Comparison of ENCODE assay signal across 8 cellular contexts in genomic region chr2:158024288-158024898, GRCh38.
A peak's percentile ranks its signal among the peaks of the same experiment; 100 is the strongest.
DNase-seq lines count a peak whose midpoint lies in the region; ATAC-seq, FAIRE-seq and TF ChIP-seq lines count a peak whose summit lies in the region.

No MANE protein-coding gene starts in this region.

- no peak overlapping the region for H3K27ac ChIP-seq in OCI-LY7 (ENCODE audit: low read depth, low read length, poor library complexity, severe bottlenecking)
- H3K27ac ChIP-seq in psoas muscle = no peak overlapping the region

- H3K4me3 ChIP-seq in OCI-LY7 (ENCODE audit: low read depth, low read length, poor library complexity, severe bottlenecking) (no peak overlapping the region), psoas muscle (no peak overlapping the region)

- H3K79me2 ChIP-seq in OCI-LY7 (ENCODE audit: insufficient read depth, low read depth, low read length) = no peaks in the 10 kb centered on the region

- BruUV-seq in OCI-LY7 (replicated peaks; lab: Mats Ljungman, UMichigan) = no TSS peak

- H3K36me3 ChIP-seq in OCI-LY7 (ENCODE audit: insufficient read depth, low read length) (no peaks in the 10 kb centered on the region), psoas muscle (ENCODE audit: insufficient read depth in 1 of 2, low read depth in 1 of 2) (no peaks in the 10 kb centered on the region)

- intact Hi-C loops in OCI-LY7 (cut with micrococcal nuclease; ENCODE audit: unreplicated experiment) (loop anchor here (2.0 kb wide), 1 partner anchor 730 kb away; no protein-coding TSS in a partner anchor), psoas muscle (cut with DNase I) (no loop called here)

- no peaks in the 10 kb centered on the region for H4K20me1 ChIP-seq in OCI-LY7 (ENCODE audit: insufficient read depth, low read length)

- TF ChIP-seq CTCF in OCI-LY7 (conservative IDR thresholded peaks at IDR 0.05; ENCODE audit: low read length) (peak; percentile 93), psoas muscle (IDR thresholded peaks at IDR 0.05) (peak; percentile 84)

- 2 to 8% (median 2%) methylated on average over 4 of the region's 4 CpGs for WGBS in psoas muscle, 3 donors

- DNase-seq in AG08396 (ENCODE audit: low spot score) = peak; percentile 42
- peak; percentile 45 for DNase-seq in OCI-LY7 (ENCODE audit: low spot score)
- peak; percentile 13 to 16 for DNase-seq in activated T-helper 1 cell treated with anti-CD3 and anti-CD28 coated beads, Interleukin-2, amount 50 U/mL, for 16 hours (ENCODE audit: low read depth in 1 of 2, low spot score in 1 of 2)
- DNase-seq in frontal cortex (ENCODE audit: low spot score in 2 of 2) = peak in 1 of 2 donors; percentile 27
- DNase-seq in psoas muscle = peak in 1 of 2 donors; percentile 35

- POLR2A ChIA-PET in OCI-LY7 (lab: Charles Lee) = interaction anchor here (0.6 to 0.8 kb wide), 4 partner anchors 22 to 540 kb away, joined by 3 to 5 read pairs (median 3); no protein-coding TSS in a partner anchor

- H3K9me3 ChIP-seq in OCI-LY7 (ENCODE audit: low read length) = no peaks in the 10 kb centered on the region
- H3K9me3 ChIP-seq in psoas muscle = no peaks in the 10 kb centered on the region

- ATAC-seq in GM18498 (IDR thresholded peaks at IDR 0.05; ENCODE audit: unreplicated experiment) (peak; percentile 92), HG03159 (IDR thresholded peaks at IDR 0.05; ENCODE audit: unreplicated experiment) (peak; percentile 92), psoas muscle (peak in 2 of 4 donors; percentile 51 to 75), HG02571 (IDR thresholded peaks at IDR 0.05; ENCODE audit: unreplicated experiment) (no peak)

- no peaks in the 10 kb centered on the region for H3K27me3 ChIP-seq in psoas muscle (ENCODE audit: insufficient read depth in 3 of 3, low read length in 2 of 3)

- CTCF ChIA-PET in OCI-LY7 (lab: Charles Lee; ENCODE audit: unreplicated experiment) = no interaction called here

- no peak overlapping the region for H2AFZ ChIP-seq in OCI-LY7 (ENCODE audit: low read length)

- peak; percentile 86 for FAIRE-seq in frontal cortex (lab: Jason Lieb, UNC)

- H3K4me1 ChIP-seq in OCI-LY7 (ENCODE audit: insufficient read depth, low read length, poor library complexity, severe bottlenecking) = no peaks in the 10 kb centered on the region
- no peaks in the 10 kb centered on the region for H3K4me1 ChIP-seq in psoas muscle

- no peak overlapping the region for H3K4me2 ChIP-seq in OCI-LY7 (ENCODE audit: low read length)

- H3K9me2 ChIP-seq in OCI-LY7 (ENCODE audit: insufficient read depth, low read length) = no peaks in the 10 kb centered on the region
